Comparison of ENCODE assay signal across 9 cellular contexts in the genomic region with DNA sequence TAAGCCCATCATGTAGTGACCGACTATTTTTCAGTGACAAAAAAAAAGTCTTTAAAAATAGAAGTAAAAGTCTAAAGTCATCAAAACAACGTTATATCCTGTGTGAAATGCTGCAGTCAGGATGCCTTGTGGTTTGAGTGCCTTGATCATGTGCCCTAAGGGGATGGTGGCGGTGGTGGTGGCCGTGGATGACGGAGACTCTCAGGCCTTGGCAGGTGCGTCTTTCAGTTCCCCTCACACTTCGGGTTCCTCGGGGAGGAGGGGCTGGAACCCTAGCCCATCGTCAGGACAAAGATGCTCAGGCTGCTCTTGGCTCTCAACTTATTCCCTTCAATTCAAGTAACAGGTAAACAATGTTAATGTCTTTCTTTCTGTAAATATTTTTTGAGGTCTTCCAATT. TPM values are rescaled to one million over a fixed set of nuclear protein-coding genes. Genes with fewer than 3 reads are reported as not detected.
A peak's percentile ranks its signal among the peaks of the same experiment; 100 is the strongest.
DNase-seq lines count a peak whose midpoint lies in the region; ATAC-seq, FAIRE-seq and TF ChIP-seq lines count a peak whose summit lies in the region.
"Had no signal": no experiment of that assay in that cellular context is flagged by ENCODE, and none has a peak within 500 bp of the region (broad histone marks: within the 10 kb centered on the region; RNA-seq: fewer than 3 reads in every experiment).

Gene CD28, plus strand, starts transcription at position 237 of the 400 bp plus-strand sequence. Its CDS starts 58 bp downstream, at position 295.

- H3K9me3 Mint-ChIP-seq in T-cell: peaks cover 0 to 13% (median 0%) of the 10 kb centered on the region in 3 donors
- peaks cover 13% of the 10 kb centered on the region for H3K9me3 Mint-ChIP-seq in activated naive CD8-positive, alpha-beta T cell treated with anti-CD3 and anti-CD28 coated beads for 36 hours

- peak; percentile 100 for ATAC-seq in HG02759 (IDR thresholded peaks at IDR 0.05; ENCODE audit: unreplicated experiment)
- peak; percentile 84 to 93 (median 88) for ATAC-seq in T-cell (replicated peaks in 1 of 4)

- H3K36me3 Mint-ChIP-seq in T-cell: peaks cover 38% of the 10 kb centered on the region
- H3K36me3 Mint-ChIP-seq in activated naive CD8-positive, alpha-beta T cell treated with anti-CD3 and anti-CD28 coated beads for 36 hours: peaks cover 39% of the 10 kb centered on the region

- H3K27me3 Mint-ChIP-seq in T-cell: no peaks in the 10 kb centered on the region
- no peaks in the 10 kb centered on the region for H3K27me3 Mint-ChIP-seq in activated naive CD8-positive, alpha-beta T cell treated with anti-CD3 and anti-CD28 coated beads for 36 hours

- CTCF ChIA-PET in T-cell (lab: Charles Lee): interaction anchor here (1.3 to 4.1 kb wide), 6 partner anchors 13 to 109 kb away, joined by 4 to 53 read pairs (median 9); no protein-coding TSS in a partner anchor

- FAIRE-seq in GM12892 (lab: Jason Lieb, UNC): peak; percentile 98
- FAIRE-seq: endometrium had no signal

- POLR2A ChIA-PET in T-cell (lab: Charles Lee): interaction anchor here (0.6 to 5.7 kb wide), 17 partner anchors 10 to 467 kb away, joined by 3 to 134 read pairs (median 4); partner anchors contain the start of gene CYP20A1 (in 1 of the 2)

- DNase-seq in GM12892 (ENCODE audit: insufficient read length) (peak; percentile 57), T-cell (peak; percentile 68 to 97 (median 93)), NCI-H2171 treated with DMSO at 0.1 percent for 48 hours (lab: John Stamatoyannopoulos, UW) (no peak), cortex of kidney (lab: John Stamatoyannopoulos, UW) (no peak), Ammon's horn (ENCODE audit: low spot score) (no peak)
- peak; percentile 89 for DNase-seq in activated naive CD8-positive, alpha-beta T cell treated with anti-CD3 and anti-CD28 coated beads for 36 hours
- DNase-seq in stimulated activated CD4-positive, alpha-beta T cell treated with anti-CD3 and anti-CD28 coated beads, Interleukin-4, amount 100 ng/mL, for 4 hours: peak; percentile 62 to 78

- TF ChIP-seq POLR2A in GM12892 (IDR thresholded peaks at IDR 0.05; ENCODE audit: low read depth, low read length): no peak

- H3K4me1 Mint-ChIP-seq in T-cell: peaks cover 51 to 59% (median 55%) of the 10 kb centered on the region in 3 donors
- H3K4me1 Mint-ChIP-seq in activated naive CD8-positive, alpha-beta T cell treated with anti-CD3 and anti-CD28 coated beads for 36 hours: peaks cover 46% of the 10 kb centered on the region

- peak within 1 kb of the TSS; percentile 96 to 100 for H3K27ac Mint-ChIP-seq in T-cell
- peak within 1 kb of the TSS; percentile 95 for H3K27ac Mint-ChIP-seq in activated naive CD8-positive, alpha-beta T cell treated with anti-CD3 and anti-CD28 coated beads for 36 hours

- H3K4me3 Mint-ChIP-seq in T-cell: peak within 1 kb of the TSS; percentile 83 to 98 (median 95)
- peak within 1 kb of the TSS; percentile 89 for H3K4me3 Mint-ChIP-seq in activated naive CD8-positive, alpha-beta T cell treated with anti-CD3 and anti-CD28 coated beads for 36 hours

RNA-seq across cellular contexts. Expression of gene CD28, which starts in this region (rescaled TPM):
- polyA plus RNA-seq in GM12892 (2012; ENCODE audit: missing spikeins): 5.8 TPM
- 100 to 1,000 TPM; 112 to 154 (median 151) TPM for total RNA-seq in T-cell
- total RNA-seq in activated naive CD8-positive, alpha-beta T cell treated with anti-CD3 and anti-CD28 coated beads for 36 hours: 10 to 100 TPM; 84.0 to 88.8 TPM

Comparison
In these comparisons a context has a peak if more than half of its experiments do, and no peak if none do; other contexts are left out.
1. DNase-seq: peak in GM12892 (single experiment), T-cell (34 of 34), activated naive CD8-positive, alpha-beta T cell treated with anti-CD3 and anti-CD28 coated beads for 36 hours (single experiment) and stimulated activated CD4-positive, alpha-beta T cell treated with anti-CD3 and anti-CD28 coated beads, Interleukin-4, amount 100 ng/mL, for 4 hours (2 of 2); none in NCI-H2171 treated with DMSO at 0.1 percent for 48 hours (single experiment), cortex of kidney (single experiment) and Ammon's horn (single experiment).